Comparison of ENCODE assay signal across 2 cellular contexts in genomic region chr7:111358915-111359314, GRCh38.
TF ChIP-seq lines count a peak whose summit lies in the region.

No MANE protein-coding gene starts in this region.

TF ChIP-seq in HepG2, 621 proteins besides CTCF, POLR2A, EP300 and RAD21:
- TF ChIP-seq ZNF749 (CRISPR knock-in tag; IDR thresholded peaks at IDR 0.05; ENCODE audit: borderline replicate concordance) = no peak
- no peak for TF ChIP-seq FOXO1 (CRISPR knock-in tag; IDR thresholded peaks at IDR 0.05)
- no peak for TF ChIP-seq KDM1A (CRISPR knock-in tag; IDR thresholded peaks at IDR 0.05)
- TF ChIP-seq TCF12 (IDR thresholded peaks at IDR 0.05) = no peak
- no peak for TF ChIP-seq TCF12 (CRISPR knock-in tag; IDR thresholded peaks at IDR 0.05)
- no peak for TF ChIP-seq MAX (IDR thresholded peaks at IDR 0.05)
- no peak for TF ChIP-seq TEAD3 (CRISPR knock-in tag; optimal IDR thresholded peaks at IDR 0.05; ENCODE audit: borderline replicate concordance)
- no peak for TF ChIP-seq ZBTB49 (CRISPR knock-in tag; IDR thresholded peaks at IDR 0.05; ENCODE audit: borderline replicate concordance)
- no peak for TF ChIP-seq YEATS4 (CRISPR knock-in tag; IDR thresholded peaks at IDR 0.05; ENCODE audit: borderline replicate concordance)
- TF ChIP-seq ZNF782 (CRISPR knock-in tag; IDR thresholded peaks at IDR 0.05; ENCODE audit: borderline replicate concordance) = no peak

TF ChIP-seq in GM12878, 131 proteins besides CTCF, POLR2A, EP300 and RAD21:
- TF ChIP-seq REST (IDR thresholded peaks at IDR 0.05; ENCODE audit: low read depth, low read length) (no peak), CHD4 (IDR thresholded peaks at IDR 0.05) (no peak), MLLT1 (IDR thresholded peaks at IDR 0.05) (no peak), YBX1 (IDR thresholded peaks at IDR 0.05) (no peak), TCF12 (IDR thresholded peaks at IDR 0.05; ENCODE audit: low read depth, low read length) (no peak), ATF3 (IDR thresholded peaks at IDR 0.05; ENCODE audit: borderline replicate concordance, extremely low read depth, low read depth, low read length) (no peak), NFYA (IDR thresholded peaks at IDR 0.05; ENCODE audit: borderline replicate concordance, low read depth, low read length) (no peak), RELB (IDR thresholded peaks at IDR 0.05; ENCODE audit: low read depth) (no peak), NBN (IDR thresholded peaks at IDR 0.05) (no peak), ETV6 (conservative IDR thresholded peaks at IDR 0.05 in 1 of 2, IDR thresholded peaks at IDR 0.05 in 1 of 2; ENCODE audit: borderline replicate concordance in 1 of 2, low read depth in 1 of 2) (no peak), ZNF217 (IDR thresholded peaks at IDR 0.05) (no peak), USF1 (IDR thresholded peaks at IDR 0.05; ENCODE audit: borderline replicate concordance, extremely low read length, insufficient read depth, low read depth, low read length) (no peak), ZNF24 (IDR thresholded peaks at IDR 0.05) (no peak), BCL11A (IDR thresholded peaks at IDR 0.05; ENCODE audit: low read depth, low read length) (no peak), RAD51 (IDR thresholded peaks at IDR 0.05) (no peak), HDGF (IDR thresholded peaks at IDR 0.05) (no peak)
TF ChIP-seq in GM12878: peak in this region for 0.
